Comparison of ENCODE assay signal across 22 cellular contexts in genomic region chr10:94172332-94172731, GRCh38.
"Had no signal": no experiment of that assay in that cellular context is flagged by ENCODE, and none has a peak within 500 bp of the region (broad histone marks: within the 10 kb centered on the region; RNA-seq: fewer than 3 reads in every experiment).

No MANE protein-coding gene starts in this region.

- DNase-seq: activated B cell treated with CpG ODN at 0.5 μM for 24 hours; activated CD4-positive, alpha-beta T cell treated with anti-CD3 and anti-CD28 coated beads, Interleukin-2, amount 10 ng/mL, durations not matched to agents 24 days and 14 days; activated CD8-positive, alpha-beta memory T cell treated with anti-CD3 and anti-CD28 coated beads, Interleukin-2, amount 50 U/mL, for 4 hours; activated CD8-positive, alpha-beta T cell treated with anti-CD3 and anti-CD28 coated beads, Interleukin-2, amount 10 ng/mL, durations not matched to agents 7 days and 5 days; activated gamma-delta T cell; activated T-cell treated with anti-CD3 and anti-CD28 coated beads, Interleukin-2, amount 50 U/mL, for 72 hours; amygdala; cortex of kidney; effector CD4-positive, alpha-beta T cell; islet precursor cell; mesendoderm; posterior cingulate gyrus; stimulated activated CD4-positive, alpha-beta T cell treated with anti-CD3 and anti-CD28 coated beads, Interleukin-15, amount 100 ng/mL, for 24 hours; stimulated activated CD4-positive, alpha-beta T cell treated with anti-CD3 and anti-CD28 coated beads, Interleukin-4, amount 100 ng/mL, for 1 hour; stimulated activated naive B cell treated with anti-CD40 and anti-IgM and Interleukin-4, amounts not matched to agents 10 μg/mL and 1 μg/mL and 100 μg/mL, for 72 hours; substantia nigra; uterus had no signal

- H3K36me3 ChIP-seq: gastroesophageal sphincter, uterus had no signal

- H3K27me3 ChIP-seq: gastroesophageal sphincter, tibial nerve, uterus had no signal

- H3K4me3 Mint-ChIP-seq: activated B cell treated with CpG ODN at 0.5 μM for 24 hours; activated CD4-positive, alpha-beta T cell treated with anti-CD3 and anti-CD28 coated beads, Interleukin-2, amount 10 ng/mL, durations not matched to agents 24 days and 14 days; activated CD8-positive, alpha-beta T cell treated with anti-CD3 and anti-CD28 coated beads, Interleukin-2, amount 10 ng/mL, durations not matched to agents 7 days and 5 days; activated naive CD8-positive, alpha-beta T cell; activated T-cell treated with anti-CD3 and anti-CD28 coated beads, Interleukin-2, amount 50 U/mL, for 72 hours; brain; natural killer cell treated with Interleukin-12 subunit alpha and Interleukin-12 subunit beta and Interleukin-15 and Interleukin-18, amount 100 ng/mL, for 72 hours; stimulated activated naive B cell treated with anti-CD40 and anti-IgM and Interleukin-4, amounts not matched to agents 10 μg/mL and 1 μg/mL and 100 μg/mL, for 72 hours had no signal

- H3K36me3 Mint-ChIP-seq: activated naive CD8-positive, alpha-beta T cell; brain; natural killer cell treated with Interleukin-12 subunit alpha and Interleukin-12 subunit beta and Interleukin-15 and Interleukin-18, amount 100 ng/mL, for 72 hours; stimulated activated naive B cell treated with anti-CD40 and anti-IgM and Interleukin-4, amounts not matched to agents 10 μg/mL and 1 μg/mL and 100 μg/mL, for 72 hours had no signal

- H3K9me3 Mint-ChIP-seq: activated B cell treated with CpG ODN at 0.5 μM for 24 hours; activated CD4-positive, alpha-beta T cell treated with anti-CD3 and anti-CD28 coated beads, Interleukin-2, amount 10 ng/mL, durations not matched to agents 24 days and 14 days; activated T-cell treated with anti-CD3 and anti-CD28 coated beads, Interleukin-2, amount 50 U/mL, for 72 hours; brain; natural killer cell treated with Interleukin-12 subunit alpha and Interleukin-12 subunit beta and Interleukin-15 and Interleukin-18, amount 100 ng/mL, for 72 hours; stimulated activated naive B cell treated with anti-CD40 and anti-IgM and Interleukin-4, amounts not matched to agents 10 μg/mL and 1 μg/mL and 100 μg/mL, for 72 hours had no signal

- H3K27me3 Mint-ChIP-seq: brain had no signal

- H3K27ac Mint-ChIP-seq: activated B cell treated with CpG ODN at 0.5 μM for 24 hours; activated CD4-positive, alpha-beta T cell treated with anti-CD3 and anti-CD28 coated beads, Interleukin-2, amount 10 ng/mL, durations not matched to agents 24 days and 14 days; activated CD8-positive, alpha-beta T cell treated with anti-CD3 and anti-CD28 coated beads, Interleukin-2, amount 10 ng/mL, durations not matched to agents 7 days and 5 days; activated naive CD8-positive, alpha-beta T cell; activated T-cell treated with anti-CD3 and anti-CD28 coated beads, Interleukin-2, amount 50 U/mL, for 72 hours; brain; natural killer cell treated with Interleukin-12 subunit alpha and Interleukin-12 subunit beta and Interleukin-15 and Interleukin-18, amount 100 ng/mL, for 72 hours; stimulated activated naive B cell treated with anti-CD40 and anti-IgM and Interleukin-4, amounts not matched to agents 10 μg/mL and 1 μg/mL and 100 μg/mL, for 72 hours had no signal

- H3K9me3 ChIP-seq: gastroesophageal sphincter, tibial nerve, uterus had no signal

- H3K27ac ChIP-seq: tibial nerve had no signal

- H3K4me1 Mint-ChIP-seq: activated B cell treated with CpG ODN at 0.5 μM for 24 hours; activated CD4-positive, alpha-beta T cell treated with anti-CD3 and anti-CD28 coated beads, Interleukin-2, amount 10 ng/mL, durations not matched to agents 24 days and 14 days; brain; stimulated activated naive B cell treated with anti-CD40 and anti-IgM and Interleukin-4, amounts not matched to agents 10 μg/mL and 1 μg/mL and 100 μg/mL, for 72 hours had no signal

- H3K4me3 ChIP-seq: gastroesophageal sphincter, tibial nerve, uterus had no signal

- H3K4me1 ChIP-seq: gastroesophageal sphincter, tibial nerve had no signal

- ATAC-seq: activated CD8-positive, alpha-beta T cell treated with anti-CD3 and anti-CD28 coated beads, Interleukin-2, amount 10 ng/mL, durations not matched to agents 7 days and 5 days; activated T-cell treated with anti-CD3 and anti-CD28 coated beads, Interleukin-2, amount 50 U/mL, for 72 hours; gastroesophageal sphincter; natural killer cell treated with Interleukin-12 subunit alpha and Interleukin-12 subunit beta and Interleukin-15 and Interleukin-18, amount 100 ng/mL, for 72 hours; stimulated activated naive B cell treated with anti-CD40 and anti-IgM and Interleukin-4, amounts not matched to agents 10 μg/mL and 1 μg/mL and 100 μg/mL, for 72 hours had no signal
